Comparison of ENCODE assay signal across 1 cellular context in the genomic region with DNA sequence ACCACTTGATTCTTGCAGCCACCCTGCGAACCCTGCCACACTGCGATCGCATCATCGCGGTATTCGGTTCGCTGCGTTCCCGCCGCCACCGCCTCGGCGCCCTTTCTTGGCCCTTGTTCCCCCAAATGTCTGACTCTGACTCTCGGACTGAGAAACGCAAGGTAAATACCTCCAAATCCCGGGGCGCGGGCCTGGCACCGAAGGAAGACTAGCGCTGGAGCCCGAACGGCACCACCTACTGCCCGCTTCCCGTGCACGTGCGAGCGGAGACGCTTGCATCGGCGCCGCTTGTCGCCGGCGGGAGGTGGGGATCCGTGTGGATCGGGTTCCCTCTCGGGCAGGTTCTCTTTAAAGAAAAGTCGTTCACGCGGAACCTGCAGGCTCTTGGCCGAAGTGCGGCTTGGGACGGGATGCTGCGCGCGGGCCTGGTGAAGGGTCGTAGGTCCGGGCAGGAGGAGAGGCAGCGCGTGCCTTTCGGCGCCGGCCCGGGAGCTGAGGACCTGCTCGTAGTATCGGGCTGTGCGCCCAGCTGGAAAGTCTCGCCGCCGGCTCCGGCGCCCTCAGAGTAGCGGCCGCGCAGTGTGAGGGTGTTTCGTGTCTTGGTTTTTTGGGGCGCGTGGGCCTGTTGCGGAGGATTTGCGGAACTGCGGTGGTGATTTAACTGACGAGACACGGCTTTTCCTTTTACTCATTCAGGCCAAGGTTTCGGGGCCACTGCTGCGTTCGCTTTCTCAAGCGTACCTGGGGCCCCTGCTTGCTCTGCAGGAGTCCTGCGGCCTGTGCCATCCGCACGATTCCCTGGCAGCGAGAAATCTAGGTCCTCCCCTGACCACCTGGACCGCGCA.
A peak's percentile ranks its signal among the peaks of the same experiment; 100 is the strongest.
TF ChIP-seq lines count a peak whose summit lies in the region.

No MANE protein-coding gene starts in this region.

TF ChIP-seq in K562, 482 proteins besides CTCF, POLR2A, EP300 and RAD21 (continued from another document and continues in another):
- TF ChIP-seq, protein P1, sequence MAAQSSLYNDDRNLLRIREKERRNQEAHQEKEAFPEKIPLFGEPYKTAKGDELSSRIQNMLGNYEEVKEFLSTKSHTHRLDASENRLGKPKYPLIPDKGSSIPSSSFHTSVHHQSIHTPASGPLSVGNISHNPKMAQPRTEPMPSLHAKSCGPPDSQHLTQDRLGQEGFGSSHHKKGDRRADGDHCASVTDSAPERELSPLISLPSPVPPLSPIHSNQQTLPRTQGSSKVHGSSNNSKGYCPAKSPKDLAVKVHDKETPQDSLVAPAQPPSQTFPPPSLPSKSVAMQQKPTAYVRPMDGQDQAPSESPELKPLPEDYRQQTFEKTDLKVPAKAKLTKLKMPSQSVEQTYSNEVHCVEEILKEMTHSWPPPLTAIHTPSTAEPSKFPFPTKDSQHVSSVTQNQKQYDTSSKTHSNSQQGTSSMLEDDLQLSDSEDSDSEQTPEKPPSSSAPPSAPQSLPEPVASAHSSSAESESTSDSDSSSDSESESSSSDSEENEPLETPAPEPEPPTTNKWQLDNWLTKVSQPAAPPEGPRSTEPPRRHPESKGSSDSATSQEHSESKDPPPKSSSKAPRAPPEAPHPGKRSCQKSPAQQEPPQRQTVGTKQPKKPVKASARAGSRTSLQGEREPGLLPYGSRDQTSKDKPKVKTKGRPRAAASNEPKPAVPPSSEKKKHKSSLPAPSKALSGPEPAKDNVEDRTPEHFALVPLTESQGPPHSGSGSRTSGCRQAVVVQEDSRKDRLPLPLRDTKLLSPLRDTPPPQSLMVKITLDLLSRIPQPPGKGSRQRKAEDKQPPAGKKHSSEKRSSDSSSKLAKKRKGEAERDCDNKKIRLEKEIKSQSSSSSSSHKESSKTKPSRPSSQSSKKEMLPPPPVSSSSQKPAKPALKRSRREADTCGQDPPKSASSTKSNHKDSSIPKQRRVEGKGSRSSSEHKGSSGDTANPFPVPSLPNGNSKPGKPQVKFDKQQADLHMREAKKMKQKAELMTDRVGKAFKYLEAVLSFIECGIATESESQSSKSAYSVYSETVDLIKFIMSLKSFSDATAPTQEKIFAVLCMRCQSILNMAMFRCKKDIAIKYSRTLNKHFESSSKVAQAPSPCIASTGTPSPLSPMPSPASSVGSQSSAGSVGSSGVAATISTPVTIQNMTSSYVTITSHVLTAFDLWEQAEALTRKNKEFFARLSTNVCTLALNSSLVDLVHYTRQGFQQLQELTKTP (IDR thresholded peaks at IDR 0.05; ENCODE audit: low read depth in 1 of 2, partially characterized antibody in 2 of 2) = no peak
- TF ChIP-seq EGR1 (conservative IDR thresholded peaks at IDR 0.05) (no peak), RFX7 (CRISPR knock-in tag; IDR thresholded peaks at IDR 0.05) (no peak), SNIP1 (IDR thresholded peaks at IDR 0.05; ENCODE audit: low read depth) (no peak), ILF3 (IDR thresholded peaks at IDR 0.05; ENCODE audit: borderline replicate concordance) (no peak), SMARCE1 (IDR thresholded peaks at IDR 0.05) (no peak), SIRT6 (IDR thresholded peaks at IDR 0.05; ENCODE audit: low read depth, low read length) (no peak), PYGO2 (tag; IDR thresholded peaks at IDR 0.05) (no peak), CHD2 (IDR thresholded peaks at IDR 0.05; ENCODE audit: low read depth, low read length) (peak; percentile 77), ZNF174 (CRISPR knock-in tag; IDR thresholded peaks at IDR 0.05) (no peak), EWSR1 (IDR thresholded peaks at IDR 0.05; ENCODE audit: borderline replicate concordance, low read depth, partially characterized antibody) (no peak), PCBP1 (IDR thresholded peaks at IDR 0.05; ENCODE audit: low read depth, low read length, poor library complexity, severe bottlenecking) (peak; percentile 87), PPARD (CRISPR knock-in tag; IDR thresholded peaks at IDR 0.05) (no peak), PHB (CRISPR knock-in tag; IDR thresholded peaks at IDR 0.05) (no peak)
- TF ChIP-seq, protein P2, sequence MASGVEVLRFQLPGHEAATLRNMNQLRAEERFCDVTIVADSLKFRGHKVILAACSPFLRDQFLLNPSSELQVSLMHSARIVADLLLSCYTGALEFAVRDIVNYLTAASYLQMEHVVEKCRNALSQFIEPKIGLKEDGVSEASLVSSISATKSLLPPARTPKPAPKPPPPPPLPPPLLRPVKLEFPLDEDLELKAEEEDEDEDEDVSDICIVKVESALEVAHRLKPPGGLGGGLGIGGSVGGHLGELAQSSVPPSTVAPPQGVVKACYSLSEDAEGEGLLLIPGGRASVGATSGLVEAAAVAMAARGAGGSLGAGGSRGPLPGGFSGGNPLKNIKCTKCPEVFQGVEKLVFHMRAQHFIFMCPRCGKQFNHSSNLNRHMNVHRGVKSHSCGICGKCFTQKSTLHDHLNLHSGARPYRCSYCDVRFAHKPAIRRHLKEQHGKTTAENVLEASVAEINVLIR (CRISPR knock-in tag; IDR thresholded peaks at IDR 0.05) = no peak
- TF ChIP-seq, protein P3, sequence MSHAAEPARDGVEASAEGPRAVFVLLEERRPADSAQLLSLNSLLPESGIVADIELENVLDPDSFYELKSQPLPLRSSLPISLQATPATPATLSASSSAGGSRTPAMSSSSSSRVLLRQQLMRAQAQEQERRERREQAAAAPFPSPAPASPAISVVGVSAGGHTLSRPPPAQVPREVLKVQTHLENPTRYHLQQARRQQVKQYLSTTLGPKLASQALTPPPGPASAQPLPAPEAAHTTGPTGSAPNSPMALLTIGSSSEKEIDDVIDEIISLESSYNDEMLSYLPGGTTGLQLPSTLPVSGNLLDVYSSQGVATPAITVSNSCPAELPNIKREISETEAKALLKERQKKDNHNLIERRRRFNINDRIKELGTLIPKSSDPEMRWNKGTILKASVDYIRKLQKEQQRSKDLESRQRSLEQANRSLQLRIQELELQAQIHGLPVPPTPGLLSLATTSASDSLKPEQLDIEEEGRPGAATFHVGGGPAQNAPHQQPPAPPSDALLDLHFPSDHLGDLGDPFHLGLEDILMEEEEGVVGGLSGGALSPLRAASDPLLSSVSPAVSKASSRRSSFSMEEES (CRISPR knock-in tag; IDR thresholded peaks at IDR 0.05) = no peak
- TF ChIP-seq, protein P4, sequence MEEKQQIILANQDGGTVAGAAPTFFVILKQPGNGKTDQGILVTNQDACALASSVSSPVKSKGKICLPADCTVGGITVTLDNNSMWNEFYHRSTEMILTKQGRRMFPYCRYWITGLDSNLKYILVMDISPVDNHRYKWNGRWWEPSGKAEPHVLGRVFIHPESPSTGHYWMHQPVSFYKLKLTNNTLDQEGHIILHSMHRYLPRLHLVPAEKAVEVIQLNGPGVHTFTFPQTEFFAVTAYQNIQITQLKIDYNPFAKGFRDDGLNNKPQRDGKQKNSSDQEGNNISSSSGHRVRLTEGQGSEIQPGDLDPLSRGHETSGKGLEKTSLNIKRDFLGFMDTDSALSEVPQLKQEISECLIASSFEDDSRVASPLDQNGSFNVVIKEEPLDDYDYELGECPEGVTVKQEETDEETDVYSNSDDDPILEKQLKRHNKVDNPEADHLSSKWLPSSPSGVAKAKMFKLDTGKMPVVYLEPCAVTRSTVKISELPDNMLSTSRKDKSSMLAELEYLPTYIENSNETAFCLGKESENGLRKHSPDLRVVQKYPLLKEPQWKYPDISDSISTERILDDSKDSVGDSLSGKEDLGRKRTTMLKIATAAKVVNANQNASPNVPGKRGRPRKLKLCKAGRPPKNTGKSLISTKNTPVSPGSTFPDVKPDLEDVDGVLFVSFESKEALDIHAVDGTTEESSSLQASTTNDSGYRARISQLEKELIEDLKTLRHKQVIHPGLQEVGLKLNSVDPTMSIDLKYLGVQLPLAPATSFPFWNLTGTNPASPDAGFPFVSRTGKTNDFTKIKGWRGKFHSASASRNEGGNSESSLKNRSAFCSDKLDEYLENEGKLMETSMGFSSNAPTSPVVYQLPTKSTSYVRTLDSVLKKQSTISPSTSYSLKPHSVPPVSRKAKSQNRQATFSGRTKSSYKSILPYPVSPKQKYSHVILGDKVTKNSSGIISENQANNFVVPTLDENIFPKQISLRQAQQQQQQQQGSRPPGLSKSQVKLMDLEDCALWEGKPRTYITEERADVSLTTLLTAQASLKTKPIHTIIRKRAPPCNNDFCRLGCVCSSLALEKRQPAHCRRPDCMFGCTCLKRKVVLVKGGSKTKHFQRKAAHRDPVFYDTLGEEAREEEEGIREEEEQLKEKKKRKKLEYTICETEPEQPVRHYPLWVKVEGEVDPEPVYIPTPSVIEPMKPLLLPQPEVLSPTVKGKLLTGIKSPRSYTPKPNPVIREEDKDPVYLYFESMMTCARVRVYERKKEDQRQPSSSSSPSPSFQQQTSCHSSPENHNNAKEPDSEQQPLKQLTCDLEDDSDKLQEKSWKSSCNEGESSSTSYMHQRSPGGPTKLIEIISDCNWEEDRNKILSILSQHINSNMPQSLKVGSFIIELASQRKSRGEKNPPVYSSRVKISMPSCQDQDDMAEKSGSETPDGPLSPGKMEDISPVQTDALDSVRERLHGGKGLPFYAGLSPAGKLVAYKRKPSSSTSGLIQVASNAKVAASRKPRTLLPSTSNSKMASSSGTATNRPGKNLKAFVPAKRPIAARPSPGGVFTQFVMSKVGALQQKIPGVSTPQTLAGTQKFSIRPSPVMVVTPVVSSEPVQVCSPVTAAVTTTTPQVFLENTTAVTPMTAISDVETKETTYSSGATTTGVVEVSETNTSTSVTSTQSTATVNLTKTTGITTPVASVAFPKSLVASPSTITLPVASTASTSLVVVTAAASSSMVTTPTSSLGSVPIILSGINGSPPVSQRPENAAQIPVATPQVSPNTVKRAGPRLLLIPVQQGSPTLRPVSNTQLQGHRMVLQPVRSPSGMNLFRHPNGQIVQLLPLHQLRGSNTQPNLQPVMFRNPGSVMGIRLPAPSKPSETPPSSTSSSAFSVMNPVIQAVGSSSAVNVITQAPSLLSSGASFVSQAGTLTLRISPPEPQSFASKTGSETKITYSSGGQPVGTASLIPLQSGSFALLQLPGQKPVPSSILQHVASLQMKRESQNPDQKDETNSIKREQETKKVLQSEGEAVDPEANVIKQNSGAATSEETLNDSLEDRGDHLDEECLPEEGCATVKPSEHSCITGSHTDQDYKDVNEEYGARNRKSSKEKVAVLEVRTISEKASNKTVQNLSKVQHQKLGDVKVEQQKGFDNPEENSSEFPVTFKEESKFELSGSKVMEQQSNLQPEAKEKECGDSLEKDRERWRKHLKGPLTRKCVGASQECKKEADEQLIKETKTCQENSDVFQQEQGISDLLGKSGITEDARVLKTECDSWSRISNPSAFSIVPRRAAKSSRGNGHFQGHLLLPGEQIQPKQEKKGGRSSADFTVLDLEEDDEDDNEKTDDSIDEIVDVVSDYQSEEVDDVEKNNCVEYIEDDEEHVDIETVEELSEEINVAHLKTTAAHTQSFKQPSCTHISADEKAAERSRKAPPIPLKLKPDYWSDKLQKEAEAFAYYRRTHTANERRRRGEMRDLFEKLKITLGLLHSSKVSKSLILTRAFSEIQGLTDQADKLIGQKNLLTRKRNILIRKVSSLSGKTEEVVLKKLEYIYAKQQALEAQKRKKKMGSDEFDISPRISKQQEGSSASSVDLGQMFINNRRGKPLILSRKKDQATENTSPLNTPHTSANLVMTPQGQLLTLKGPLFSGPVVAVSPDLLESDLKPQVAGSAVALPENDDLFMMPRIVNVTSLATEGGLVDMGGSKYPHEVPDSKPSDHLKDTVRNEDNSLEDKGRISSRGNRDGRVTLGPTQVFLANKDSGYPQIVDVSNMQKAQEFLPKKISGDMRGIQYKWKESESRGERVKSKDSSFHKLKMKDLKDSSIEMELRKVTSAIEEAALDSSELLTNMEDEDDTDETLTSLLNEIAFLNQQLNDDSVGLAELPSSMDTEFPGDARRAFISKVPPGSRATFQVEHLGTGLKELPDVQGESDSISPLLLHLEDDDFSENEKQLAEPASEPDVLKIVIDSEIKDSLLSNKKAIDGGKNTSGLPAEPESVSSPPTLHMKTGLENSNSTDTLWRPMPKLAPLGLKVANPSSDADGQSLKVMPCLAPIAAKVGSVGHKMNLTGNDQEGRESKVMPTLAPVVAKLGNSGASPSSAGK (IDR thresholded peaks at IDR 0.05) = peak; percentile 90
- TF ChIP-seq, protein P5, sequence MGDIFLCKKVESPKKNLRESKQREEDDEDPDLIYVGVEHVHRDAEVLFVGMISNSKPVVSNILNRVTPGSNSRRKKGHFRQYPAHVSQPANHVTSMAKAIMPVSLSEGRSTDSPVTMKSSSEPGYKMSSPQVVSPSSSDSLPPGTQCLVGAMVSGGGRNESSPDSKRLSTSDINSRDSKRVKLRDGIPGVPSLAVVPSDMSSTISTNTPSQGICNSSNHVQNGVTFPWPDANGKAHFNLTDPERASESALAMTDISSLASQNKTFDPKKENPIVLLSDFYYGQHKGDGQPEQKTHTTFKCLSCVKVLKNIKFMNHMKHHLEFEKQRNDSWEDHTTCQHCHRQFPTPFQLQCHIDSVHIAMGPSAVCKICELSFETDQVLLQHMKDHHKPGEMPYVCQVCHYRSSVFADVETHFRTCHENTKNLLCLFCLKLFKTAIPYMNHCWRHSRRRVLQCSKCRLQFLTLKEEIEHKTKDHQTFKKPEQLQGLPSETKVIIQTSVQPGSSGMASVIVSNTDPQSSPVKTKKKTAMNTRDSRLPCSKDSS (IDR thresholded peaks at IDR 0.05; ENCODE audit: low read depth, partially characterized antibody) = no peak
- TF ChIP-seq, protein P6, sequence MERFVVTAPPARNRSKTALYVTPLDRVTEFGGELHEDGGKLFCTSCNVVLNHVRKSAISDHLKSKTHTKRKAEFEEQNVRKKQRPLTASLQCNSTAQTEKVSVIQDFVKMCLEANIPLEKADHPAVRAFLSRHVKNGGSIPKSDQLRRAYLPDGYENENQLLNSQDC (CRISPR knock-in tag; IDR thresholded peaks at IDR 0.05) = peak; percentile 85; the same call in 1 of the 2 replicates
- TF ChIP-seq, protein P7, sequence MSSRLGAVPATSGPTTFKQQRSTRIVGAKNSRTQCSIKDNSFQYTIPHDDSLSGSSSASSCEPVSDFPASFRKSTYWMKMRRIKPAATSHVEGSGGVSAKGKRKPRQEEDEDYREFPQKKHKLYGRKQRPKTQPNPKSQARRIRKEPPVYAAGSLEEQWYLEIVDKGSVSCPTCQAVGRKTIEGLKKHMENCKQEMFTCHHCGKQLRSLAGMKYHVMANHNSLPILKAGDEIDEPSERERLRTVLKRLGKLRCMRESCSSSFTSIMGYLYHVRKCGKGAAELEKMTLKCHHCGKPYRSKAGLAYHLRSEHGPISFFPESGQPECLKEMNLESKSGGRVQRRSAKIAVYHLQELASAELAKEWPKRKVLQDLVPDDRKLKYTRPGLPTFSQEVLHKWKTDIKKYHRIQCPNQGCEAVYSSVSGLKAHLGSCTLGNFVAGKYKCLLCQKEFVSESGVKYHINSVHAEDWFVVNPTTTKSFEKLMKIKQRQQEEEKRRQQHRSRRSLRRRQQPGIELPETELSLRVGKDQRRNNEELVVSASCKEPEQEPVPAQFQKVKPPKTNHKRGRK (tag; IDR thresholded peaks at IDR 0.05) = no peak
- TF ChIP-seq, protein P8, sequence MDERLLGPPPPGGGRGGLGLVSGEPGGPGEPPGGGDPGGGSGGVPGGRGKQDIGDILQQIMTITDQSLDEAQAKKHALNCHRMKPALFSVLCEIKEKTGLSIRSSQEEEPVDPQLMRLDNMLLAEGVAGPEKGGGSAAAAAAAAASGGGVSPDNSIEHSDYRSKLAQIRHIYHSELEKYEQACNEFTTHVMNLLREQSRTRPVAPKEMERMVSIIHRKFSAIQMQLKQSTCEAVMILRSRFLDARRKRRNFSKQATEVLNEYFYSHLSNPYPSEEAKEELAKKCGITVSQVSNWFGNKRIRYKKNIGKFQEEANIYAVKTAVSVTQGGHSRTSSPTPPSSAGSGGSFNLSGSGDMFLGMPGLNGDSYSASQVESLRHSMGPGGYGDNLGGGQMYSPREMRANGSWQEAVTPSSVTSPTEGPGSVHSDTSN (CRISPR knock-in tag; IDR thresholded peaks at IDR 0.05; ENCODE audit: low read depth) = no peak
- TF ChIP-seq, protein P8 (tag; conservative IDR thresholded peaks at IDR 0.05; ENCODE audit: low read depth) = no peak
